ENCODE assay signal across 31 cellular contexts in genomic region chr16:83971165-83972130, GRCh38. TPM values are rescaled to one million over a fixed set of nuclear protein-coding genes. Genes with fewer than 3 reads are reported as not detected.
DNase-seq lines count a peak whose midpoint lies in the region; FAIRE-seq and TF ChIP-seq lines count a peak whose summit lies in the region.
"Had no signal": no experiment of that assay in that cellular context is flagged by ENCODE, and none has a peak within 500 bp of the region (broad histone marks: within the 10 kb centered on the region; RNA-seq: fewer than 3 reads in every experiment).

No MANE protein-coding gene starts in this region.

- no peaks in the 10 kb centered on the region for H3K36me3 ChIP-seq in HEK293 (ENCODE audit: control insufficient read depth in 2 of 2, insufficient read depth in 1 of 2, low read length in 2 of 2)
- H3K36me3 ChIP-seq in neural progenitor cell, result no peaks in the 10 kb centered on the region
- no peaks in the 10 kb centered on the region for H3K36me3 ChIP-seq in ascending aorta
- H3K36me3 ChIP-seq: brain microvascular endothelial cell, thyroid gland had no signal

- H3K4me1 ChIP-seq in HEK293 (ENCODE audit: control insufficient read depth, insufficient read depth, low read length) (no peaks in the 10 kb centered on the region), neural progenitor cell (peaks cover 21% of the 10 kb centered on the region), ascending aorta (peaks cover 0 to 3% of the 10 kb centered on the region in 2 donors)
- H3K4me1 ChIP-seq: A549 had no signal

- H3K4me3 ChIP-seq in HEK293 (ENCODE audit: low read depth, low read length) (no peak overlapping the region), neural progenitor cell (no peak overlapping the region), ascending aorta (no peak overlapping the region)
- H3K4me3 ChIP-seq: A549, stomach, thyroid gland had no signal

- H3K9me3 Mint-ChIP-seq in neural progenitor cell, result peaks cover under 1% of the 10 kb centered on the region
- H3K9me3 Mint-ChIP-seq: activated B cell treated with CpG ODN at 0.5 μM for 24 hours had no signal

- H2AFZ ChIP-seq in neural progenitor cell (replicated peaks), result no peak overlapping the region

- H4K20me1 ChIP-seq in neural progenitor cell (ENCODE audit: low read depth), result peaks cover 7% of the 10 kb centered on the region

- peaks cover 5% of the 10 kb centered on the region for H3F3A ChIP-seq in neural progenitor cell (ENCODE audit: low read depth)

- H3K27me3 ChIP-seq in neural progenitor cell (peaks cover 8% of the 10 kb centered on the region), ascending aorta (peaks cover 5% of the 10 kb centered on the region)
- H3K27me3 ChIP-seq: thyroid gland had no signal

- CTCF ChIA-PET in HEK293 (lab: Yijun Ruan, JAX), result interaction anchor here (0.6 to 5.3 kb wide), 6 partner anchors 12 to 1128 kb away, joined by 3 to 46 read pairs (median 3); no protein-coding TSS in a partner anchor

- peaks cover 5% of the 10 kb centered on the region for H3K27me3 Mint-ChIP-seq in neural progenitor cell (ENCODE audit: insufficient read depth, low read depth)

- no peaks in the 10 kb centered on the region for H3K9me3 ChIP-seq in HEK293 (ENCODE audit: control insufficient read depth, insufficient read depth, low read depth, low read length)
- no peaks in the 10 kb centered on the region for H3K9me3 ChIP-seq in neural progenitor cell (ENCODE audit: low read depth)
- no peaks in the 10 kb centered on the region for H3K9me3 ChIP-seq in ascending aorta
- H3K9me3 ChIP-seq: A549, stomach, thyroid gland had no signal

- no peak for FAIRE-seq in GM12892 (lab: Jason Lieb, UNC)
- FAIRE-seq: A549, G401.6 had no signal

- no peak for TF ChIP-seq CTCF in HEK293 (tag by site-specific recombination; IDR thresholded peaks at IDR 0.05)
- TF ChIP-seq CTCF in neural progenitor cell (IDR thresholded peaks at IDR 0.05), result no peak
- TF ChIP-seq CTCF in ascending aorta (IDR thresholded peaks at IDR 0.05), result no peak

- POLR2A ChIA-PET in HEK293 (lab: Yijun Ruan, JAX), result no interaction called here

- DNase-seq in NCI-H2107 (lab: John Stamatoyannopoulos, UW) (peak; percentile 22), NCI-H2107 treated with DMSO at 0.1 percent for 48 hours (lab: John Stamatoyannopoulos, UW; ENCODE audit: unreplicated experiment) (no peak), caudate nucleus (lab: John Stamatoyannopoulos, UW) (peak in 8 of 61 donors; percentile 9 to 51 (median 30)), neural progenitor cell (ENCODE audit: low spot score) (peak; percentile 17), NCI-H2029 (lab: John Stamatoyannopoulos, UW) (no peak), GM12892 (ENCODE audit: insufficient read length) (no peak), ascending aorta (ENCODE audit: low spot score in 2 of 2) (no peak)
- DNase-seq: activated B cell treated with CpG ODN at 0.5 μM for 24 hours; activated CD4-positive, alpha-beta T cell treated with anti-CD3 and anti-CD28 coated beads, Interleukin-2, amount 50 U/mL, for 1 hour; activated T-cell treated with anti-CD3 and anti-CD28 coated beads, Interleukin-2, amount 50 U/mL, for 48 hours; AML-193; brain microvascular endothelial cell; CD4-positive, alpha-beta memory T cell; mesenchymal stem cell; MM.1S; NCI-H1436; NCI-H2171; NCI-H510A; NK-92 treated with Interleukin-12 subunit alpha and Interleukin-12 subunit beta, amount 100 ng/mL, for 24 hours; occipital lobe; stimulated activated CD4-positive, alpha-beta T cell treated with anti-CD3 and anti-CD28 coated beads, Interleukin-2, amount 100 ng/mL, for 24 hours; stomach; T-helper 1 cell; thyroid gland had no signal

- peaks cover 4% of the 10 kb centered on the region for H3K36me3 Mint-ChIP-seq in neural progenitor cell
- H3K36me3 Mint-ChIP-seq: CD4-positive, alpha-beta memory T cell had no signal

- no peak overlapping the region for H3K4me2 ChIP-seq in neural progenitor cell
- H3K4me2 ChIP-seq: A549 had no signal

- H3K79me2 ChIP-seq in neural progenitor cell (ENCODE audit: low read depth), result peaks cover 10% of the 10 kb centered on the region

- H3K4me3 Mint-ChIP-seq in neural progenitor cell, result no peak overlapping the region
- H3K4me3 Mint-ChIP-seq: activated B cell treated with CpG ODN at 0.5 μM for 24 hours; CD4-positive, alpha-beta memory T cell had no signal

- no peak for TF ChIP-seq POLR2A in GM12892 (IDR thresholded peaks at IDR 0.05; ENCODE audit: low read depth, low read length)

- peaks cover 28% of the 10 kb centered on the region for H3K4me1 Mint-ChIP-seq in neural progenitor cell

- H3K9ac ChIP-seq in neural progenitor cell, result no peak overlapping the region

- intact Hi-C loops in ascending aorta (cut with DNase I), result no loop called here

- H3K27ac ChIP-seq in HEK293 (ENCODE audit: extremely low read depth, low read depth, low read length), result no peak overlapping the region
- H3K27ac ChIP-seq in caudate nucleus (ENCODE audit: low read depth, low read length), result peak overlapping the region; percentile 16
- no peak overlapping the region for H3K27ac ChIP-seq in neural progenitor cell
- H3K27ac ChIP-seq in ascending aorta, result no peak overlapping the region
- H3K27ac ChIP-seq: A549, brain microvascular endothelial cell, stomach, thyroid gland had no signal

- H3K27ac Mint-ChIP-seq in neural progenitor cell, result peak overlapping the region; percentile 33
- H3K27ac Mint-ChIP-seq: activated B cell treated with CpG ODN at 0.5 μM for 24 hours; CD4-positive, alpha-beta memory T cell had no signal

TF ChIP-seq in HEK293, 187 proteins besides CTCF, POLR2A, EP300 and RAD21:
- no peak for TF ChIP-seq ZNF449 (tag by site-specific recombination; IDR thresholded peaks at IDR 0.05)
- peak; percentile 35 for TF ChIP-seq KLF1 (tag by site-specific recombination; IDR thresholded peaks at IDR 0.05)
TF ChIP-seq in HEK293: peak in this region for 1.

RNA-seq across cellular contexts. Expression of gene NECAB2, which starts 3.4 kb away (rescaled TPM):
- total RNA-seq in neural progenitor cell (ENCODE audit: low replicate concordance), result 12.6 and 18.9 TPM in 2 replicates
- not detected for polyA plus RNA-seq in GM12892 (2012; ENCODE audit: missing spikeins)
- not detected for total RNA-seq in ascending aorta
- total RNA-seq: activated B cell treated with CpG ODN at 0.5 μM for 24 hours; CD4-positive, alpha-beta memory T cell; epithelial cell of proximal tubule; HT-29; kidney epithelial cell; myocyte had no signal
- polyA plus RNA-seq: CD4-positive, alpha-beta memory T cell had no signal

RNA-seq across cellular contexts. Expression of gene OSGIN1, which starts 18.4 kb away (rescaled TPM):
- total RNA-seq in neural progenitor cell (ENCODE audit: low replicate concordance) (0.77 TPM in 1 of 2 replicates, not detected in the other), ascending aorta (7.8 TPM)
- 0.13 TPM for polyA plus RNA-seq in GM12892 (2012; ENCODE audit: missing spikeins)

Comparison
In these comparisons a context has a peak if more than half of its experiments do, and no peak if none do; other contexts are left out.
1. DNase-seq: peak in NCI-H2107 (single experiment) and neural progenitor cell (single experiment); none in NCI-H2107 treated with DMSO at 0.1 percent for 48 hours (single experiment), NCI-H2029 (single experiment), GM12892 (single experiment) and ascending aorta (0 of 2).
2. RNA of gene NECAB2, which starts 3.4 kb away (total RNA-seq): 12.6 to 18.9 TPM in neural progenitor cell; not detected in ascending aorta (single experiment); every median in the first group is over 10 times any median in the second.